ENCODE assay signal across 9 cellular contexts in the genomic region with DNA sequence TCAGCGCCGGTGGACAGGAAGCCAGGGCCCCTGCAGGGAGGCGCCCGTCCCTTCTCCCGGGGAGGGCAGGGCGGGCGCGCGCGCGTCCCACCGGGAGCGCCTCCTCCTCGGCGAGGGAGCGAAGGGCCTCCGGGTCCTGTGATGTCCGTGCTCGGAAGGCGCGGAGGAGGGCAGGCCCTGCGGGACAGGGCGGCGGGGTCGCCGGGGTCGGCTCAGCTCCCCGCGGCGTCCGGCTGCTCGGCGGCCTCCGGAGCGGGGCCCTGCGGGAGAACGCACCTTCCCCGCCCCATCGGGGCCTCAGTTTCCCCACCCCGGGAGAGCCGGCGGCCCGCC. TPM values are rescaled to one million over a fixed set of nuclear protein-coding genes. Genes with fewer than 3 reads are reported as not detected.
DNase-seq lines count a peak whose midpoint lies in the region; ATAC-seq and TF ChIP-seq lines count a peak whose summit lies in the region.
"Had no signal": no experiment of that assay in that cellular context is flagged by ENCODE, and none has a peak within 500 bp of the region (broad histone marks: within the 10 kb centered on the region; RNA-seq: fewer than 3 reads in every experiment).

No MANE protein-coding gene starts in this region.

- intact Hi-C loops in CD8-positive, alpha-beta T cell (cut with DNase I, micrococcal nuclease) = loop anchor here (2.0 to 5.0 kb wide), 4 partner anchors 36 to 1460 kb away; a partner anchor contains a TSS
- intact Hi-C loops in ovary (cut with DNase I) = loop anchor here in 1 of 4 donors (2.0 kb wide), 1 partner anchor 36 kb away; a partner anchor contains a TSS

- DNase-seq in CD8-positive, alpha-beta T cell = no peak
- DNase-seq in activated CD4-positive, alpha-beta memory T cell treated with anti-CD3 and anti-CD28 coated beads, Interleukin-2, amount 10 ng/mL, durations not matched to agents 7 days and 5 days = peak; percentile 44
- DNase-seq in foreskin fibroblast = peak in 1 of 2 donors; percentile 69
- peak in 1 of 5 donors; percentile 33 for DNase-seq in ovary
- DNase-seq in medulla oblongata (ENCODE audit: extremely low spot score) = no peak
- no peak for DNase-seq in amniotic stem cell (lab: John Stamatoyannopoulos, UW)

- H3K4me3 Mint-ChIP-seq in CD8-positive, alpha-beta T cell = peak overlapping the region; percentile 83
- peak overlapping the region; percentile 78 for H3K4me3 Mint-ChIP-seq in activated CD4-positive, alpha-beta memory T cell treated with anti-CD3 and anti-CD28 coated beads, Interleukin-2, amount 10 ng/mL, durations not matched to agents 7 days and 5 days

- no peaks in the 10 kb centered on the region for H3K27me3 ChIP-seq in CD8-positive, alpha-beta T cell (ENCODE audit: insufficient read depth, low read length)
- H3K27me3 ChIP-seq in ovary = no peaks in the 10 kb centered on the region

- H3K36me3 Mint-ChIP-seq in CD8-positive, alpha-beta T cell = peaks cover 5% of the 10 kb centered on the region
- no peaks in the 10 kb centered on the region for H3K36me3 Mint-ChIP-seq in activated CD4-positive, alpha-beta memory T cell treated with anti-CD3 and anti-CD28 coated beads, Interleukin-2, amount 10 ng/mL, durations not matched to agents 7 days and 5 days (ENCODE audit: low read depth)

- TF ChIP-seq CTCF in CD8-positive, alpha-beta T cell (IDR thresholded peaks at IDR 0.05) = no peak
- no peak for TF ChIP-seq CTCF in foreskin fibroblast (IDR thresholded peaks at IDR 0.05; ENCODE audit: low read depth, low read length)
- no peak for TF ChIP-seq CTCF in ovary (IDR thresholded peaks at IDR 0.05)

- POLR2A ChIA-PET in CD8-positive, alpha-beta T cell (lab: Charles Lee) = interaction anchor here (0.5 to 1.3 kb wide), 12 partner anchors 19 to 695 kb away, joined by 3 to 5 read pairs (median 3); a partner anchor contains a TSS
- POLR2A ChIA-PET in activated CD4-positive, alpha-beta memory T cell treated with anti-CD3 and anti-CD28 coated beads, Interleukin-2, amount 10 ng/mL, durations not matched to agents 7 days and 5 days (lab: Charles Lee) = interaction anchor here (0.6 to 1.9 kb wide), 12 partner anchors 10 to 336 kb away, joined by 3 to 15 read pairs (median 4); a partner anchor contains a TSS

- TF ChIP-seq EP300 in ovary (IDR thresholded peaks at IDR 0.05) = no peak

- H3K9me3 ChIP-seq in CD8-positive, alpha-beta T cell (ENCODE audit: low read length) = no peaks in the 10 kb centered on the region
- no peaks in the 10 kb centered on the region for H3K9me3 ChIP-seq in ovary

- no peak for TF ChIP-seq POLR2A in ovary (IDR thresholded peaks at IDR 0.05)

- H3K4me1 Mint-ChIP-seq in CD8-positive, alpha-beta T cell (ENCODE audit: low read depth) = peaks cover 20% of the 10 kb centered on the region
- peaks cover 15% of the 10 kb centered on the region for H3K4me1 Mint-ChIP-seq in activated CD4-positive, alpha-beta memory T cell treated with anti-CD3 and anti-CD28 coated beads, Interleukin-2, amount 10 ng/mL, durations not matched to agents 7 days and 5 days

- CTCF ChIA-PET in CD8-positive, alpha-beta T cell (lab: Charles Lee) = interaction anchor here (0.8 to 1.6 kb wide), 8 partner anchors 10 to 129 kb away, joined by 3 to 8 read pairs (median 4); no protein-coding TSS in a partner anchor
- CTCF ChIA-PET in activated CD4-positive, alpha-beta memory T cell treated with anti-CD3 and anti-CD28 coated beads, Interleukin-2, amount 10 ng/mL, durations not matched to agents 7 days and 5 days (lab: Charles Lee) = interaction anchor here (0.6 to 2.0 kb wide), 19 partner anchors 11 to 148 kb away, joined by 3 to 19 read pairs (median 4); a partner anchor contains a TSS

- H3K36me3 ChIP-seq in CD8-positive, alpha-beta T cell (ENCODE audit: insufficient read depth, low read length) = no peaks in the 10 kb centered on the region
- H3K36me3 ChIP-seq in ovary = no peaks in the 10 kb centered on the region

- WGBS in ovary, 3 donors = 0 to 1% (median 0%) methylated on average over 26 to 42 of the region's 43 CpGs

- peak overlapping the region; percentile 72 for H3K4me3 ChIP-seq in CD8-positive, alpha-beta T cell (ENCODE audit: low read depth, low read length)
- peak overlapping the region; percentile 58 to 72 for H3K4me3 ChIP-seq in foreskin fibroblast (ENCODE audit: low read depth in 1 of 2, low read length in 2 of 2)
- peak overlapping the region; percentile 89 for H3K4me3 ChIP-seq in ovary

- H3K4me1 ChIP-seq in CD8-positive, alpha-beta T cell (ENCODE audit: insufficient read depth, low read length) = peaks cover 17% of the 10 kb centered on the region
- H3K4me1 ChIP-seq in ovary (ENCODE audit: insufficient read depth) = no peaks in the 10 kb centered on the region

- peak; percentile 12 for ATAC-seq in CD8-positive, alpha-beta T cell
- peak; percentile 12 for ATAC-seq in GM19452 (IDR thresholded peaks at IDR 0.05; ENCODE audit: unreplicated experiment)
- peak; percentile 10 for ATAC-seq in HG03520 (IDR thresholded peaks at IDR 0.05; ENCODE audit: unreplicated experiment)

- no peaks in the 10 kb centered on the region for H3K27me3 Mint-ChIP-seq in CD8-positive, alpha-beta T cell (ENCODE audit: low read depth)
- peaks cover 7% of the 10 kb centered on the region for H3K27me3 Mint-ChIP-seq in activated CD4-positive, alpha-beta memory T cell treated with anti-CD3 and anti-CD28 coated beads, Interleukin-2, amount 10 ng/mL, durations not matched to agents 7 days and 5 days

- no peaks in the 10 kb centered on the region for H3K9me3 Mint-ChIP-seq in CD8-positive, alpha-beta T cell
- H3K9me3 Mint-ChIP-seq in activated CD4-positive, alpha-beta memory T cell treated with anti-CD3 and anti-CD28 coated beads, Interleukin-2, amount 10 ng/mL, durations not matched to agents 7 days and 5 days = no peaks in the 10 kb centered on the region

- peak overlapping the region; percentile 50 for H3K27ac ChIP-seq in CD8-positive, alpha-beta T cell (ENCODE audit: low read depth, low read length)
- peak overlapping the region; percentile 16 to 65 for H3K27ac ChIP-seq in ovary

- no peak overlapping the region for H3K27ac Mint-ChIP-seq in CD8-positive, alpha-beta T cell
- peak overlapping the region; percentile 50 for H3K27ac Mint-ChIP-seq in activated CD4-positive, alpha-beta memory T cell treated with anti-CD3 and anti-CD28 coated beads, Interleukin-2, amount 10 ng/mL, durations not matched to agents 7 days and 5 days

RNA-seq across cellular contexts. Expression of a gene that starts 0.3 kb away (rescaled TPM):
- 10 to 100 TPM in 1 of 2 experiments, 1 to 10 TPM in 1; 9.1 to 11.0 TPM for total RNA-seq in CD8-positive, alpha-beta T cell
- 10 to 100 TPM; 17.9 to 18.1 TPM for total RNA-seq in activated CD4-positive, alpha-beta memory T cell treated with anti-CD3 and anti-CD28 coated beads, Interleukin-2, amount 10 ng/mL, durations not matched to agents 7 days and 5 days
- total RNA-seq in ovary = 10 to 100 TPM; 19.5 to 30.6 (median 26.2) TPM
- 10 to 100 TPM in 1 of 2 donors, 1 to 10 TPM in 1; 1.0 to 19.4 TPM for polyA plus RNA-seq in ovary

RNA-seq across cellular contexts. Expression of a gene that starts 0.6 kb away (rescaled TPM):
- 1 to 10 TPM; 2.4 to 2.7 TPM for total RNA-seq in CD8-positive, alpha-beta T cell
- total RNA-seq in activated CD4-positive, alpha-beta memory T cell treated with anti-CD3 and anti-CD28 coated beads, Interleukin-2, amount 10 ng/mL, durations not matched to agents 7 days and 5 days = under 1 TPM; 0.50 to 0.73 TPM
- 10 to 100 TPM in 5 of 7 donors, 1 to 10 TPM in 2; 8.5 to 18.5 (median 13.8) TPM for total RNA-seq in ovary
- 1 to 10 TPM in 1 of 2 donors, not detected in 1; 7.1 TPM for polyA plus RNA-seq in ovary

RNA-seq across cellular contexts. Expression of a gene that starts 18.5 kb away (rescaled TPM):
- not detected for total RNA-seq in CD8-positive, alpha-beta T cell
- total RNA-seq in activated CD4-positive, alpha-beta memory T cell treated with anti-CD3 and anti-CD28 coated beads, Interleukin-2, amount 10 ng/mL, durations not matched to agents 7 days and 5 days = not detected
- under 1 TPM in 5 of 7 donors, not detected in 2; 0.10 to 0.57 (median 0.24) TPM for total RNA-seq in ovary
- polyA plus RNA-seq in ovary = under 1 TPM in 1 of 2 donors, not detected in 1; 0.11 TPM
- total RNA-seq: T-helper 2 cell treated with Interferon-gamma antibody and Interleukin-4, amounts not matched to agents 100 ng/mL and 5 ng/mL, for 36 hours had no signal

RNA-seq across cellular contexts. Expression of a gene that starts 36.5 kb away (rescaled TPM):
- total RNA-seq in CD8-positive, alpha-beta T cell = 10 to 100 TPM; 82.8 to 87.2 TPM
- total RNA-seq in activated CD4-positive, alpha-beta memory T cell treated with anti-CD3 and anti-CD28 coated beads, Interleukin-2, amount 10 ng/mL, durations not matched to agents 7 days and 5 days = 10 to 100 TPM; 29.0 to 31.9 TPM
- 10 to 100 TPM; 22.9 to 50.3 (median 35.4) TPM for total RNA-seq in ovary
- polyA plus RNA-seq in ovary = 10 to 100 TPM; 24.0 to 29.5 TPM
